ENCODE assay signal across 22 cellular contexts in the genomic region with DNA sequence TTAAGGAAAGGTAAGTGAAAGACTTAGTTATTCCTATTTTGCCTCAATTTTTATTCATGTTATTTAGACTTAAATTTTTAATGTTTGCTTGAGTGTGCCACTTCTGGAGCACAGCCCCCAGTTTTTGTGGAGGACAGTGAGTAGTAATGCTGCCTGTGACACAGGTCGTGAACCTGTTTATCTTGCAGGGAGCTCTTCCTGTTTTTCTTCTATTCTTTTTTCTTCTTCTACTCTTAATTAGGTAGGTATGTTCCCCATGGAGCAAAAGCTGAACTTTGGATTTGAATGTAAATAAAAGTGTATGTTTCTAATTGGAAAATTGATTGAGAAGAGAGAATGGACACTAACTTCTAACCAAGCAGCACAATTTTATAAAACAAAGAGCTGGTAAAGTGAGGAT. TPM values are rescaled to one million over a fixed set of nuclear protein-coding genes. Genes with fewer than 3 reads are reported as not detected.
A peak's percentile ranks its signal among the peaks of the same experiment; 100 is the strongest.
DNase-seq lines count a peak whose midpoint lies in the region; ATAC-seq and TF ChIP-seq lines count a peak whose summit lies in the region.
"Had no signal": no experiment of that assay in that cellular context is flagged by ENCODE, and none has a peak within 500 bp of the region (broad histone marks: within the 10 kb centered on the region; RNA-seq: fewer than 3 reads in every experiment).

No MANE protein-coding gene starts in this region.

- in situ Hi-C loops in IMR-90 (cut with MboI; ENCODE audit: low sequenced_read_pairs), result no loop called here

- intact Hi-C loops in IMR-90 (cut with micrococcal nuclease), result no loop called here
- intact Hi-C loops in esophagus squamous epithelium (cut with DNase I), result no loop called here

- peaks cover 30% of the 10 kb centered on the region for H3K4me1 ChIP-seq in IMR-90 (ENCODE audit: control insufficient read depth, insufficient read depth, low read length)
- peaks cover 0 to 55% (median 22%) of the 10 kb centered on the region in 3 donors for H3K4me1 ChIP-seq in esophagus squamous epithelium

- peak overlapping the region; percentile 67 for H2BK120ac ChIP-seq in IMR-90 (ENCODE audit: low read depth, low read length)

- H3K14ac ChIP-seq in IMR-90 (replicated peaks; ENCODE audit: low read depth, low read length), result 0 out of 2 replicates have a peak overlapping the region, but pooled peaks have one; percentile 22

- H3K9me1 ChIP-seq in IMR-90 (ENCODE audit: insufficient read depth, low read length), result peaks cover 13% of the 10 kb centered on the region

- no CpG with 5 or more reads among the region's 1 CpG for WGBS in IMR-90 (ENCODE audit: extremely low coverage in 2 of 2, insufficient read length in 1 of 2), 2 experiments
- 45 to 69% methylated on average over 1 of the region's 1 CpG for WGBS in esophagus squamous epithelium, 2 donors

- DNase-seq in IMR-90 (no peak), esophagus squamous epithelium (lab: John Stamatoyannopoulos, UW) (no peak), NCI-H510A (lab: John Stamatoyannopoulos, UW) (no peak), LoVo (ENCODE audit: low spot score) (no peak)
- DNase-seq: 8988T; C1 segment of cervical spinal cord; Calu3; CD4-positive, alpha-beta memory T cell; COR-L47; DMS53; DMS79 treated with DMSO at 0.1 percent for 48 hours; GF-D8; H9 had no signal

- H3K23ac ChIP-seq in IMR-90 (ENCODE audit: low read depth, low read length), result 0 out of 2 replicates have a peak overlapping the region, but pooled peaks have one; percentile 13

- no peaks in the 10 kb centered on the region for H3K9me3 Mint-ChIP-seq in nephron
- H3K9me3 Mint-ChIP-seq: GM23338, H9 had no signal

- no peak for TF ChIP-seq RAD21 in IMR-90 (IDR thresholded peaks at IDR 0.05; ENCODE audit: low read length)

- H3K56ac ChIP-seq in IMR-90 (ENCODE audit: extremely low read depth, insufficient read depth, low read length), result no peak overlapping the region

- peaks cover 40% of the 10 kb centered on the region for H3K36me3 ChIP-seq in IMR-90 (ENCODE audit: control insufficient read depth, insufficient read depth, low read length)
- peaks cover 0 to 37% (median 0%) of the 10 kb centered on the region in 3 donors for H3K36me3 ChIP-seq in esophagus squamous epithelium

- BruUV-seq in IMR-90 (replicated peaks; lab: Mats Ljungman, UMichigan), result no TSS peak

- no peak overlapping the region for H2BK15ac ChIP-seq in IMR-90 (ENCODE audit: low read depth, low read length)

- peak overlapping the region in 2 of 3 experiments; percentile 24 to 84 for H3K27ac Mint-ChIP-seq in nephron
- H3K27ac Mint-ChIP-seq: CD4-positive, alpha-beta memory T cell; GM23338; H9 had no signal

- peaks cover 46% of the 10 kb centered on the region for H3K4me1 Mint-ChIP-seq in nephron
- H3K4me1 Mint-ChIP-seq: CD4-positive, alpha-beta memory T cell had no signal

- no peak overlapping the region for H2AFZ ChIP-seq in IMR-90 (replicated peaks; ENCODE audit: low read length, poor library complexity)
- H2AFZ ChIP-seq: GM23338 had no signal

- no peak overlapping the region for H2AK5ac ChIP-seq in IMR-90 (ENCODE audit: low read depth, low read length)

- peaks cover 0 to 7% of the 10 kb centered on the region in 2 experiments; a peak in 3 of 4 replicates for H3K79me1 ChIP-seq in IMR-90 (ENCODE audit: low read depth in 1 of 2, low read length in 2 of 2)

- ATAC-seq in IMR-90 (ENCODE audit: low read depth) (no peak), HG02884 (IDR thresholded peaks at IDR 0.05; ENCODE audit: unreplicated experiment) (no peak)
- ATAC-seq: A549, GM23338, HCT116 had no signal

- no peak overlapping the region for H3K4me3 Mint-ChIP-seq in nephron
- H3K4me3 Mint-ChIP-seq: CD4-positive, alpha-beta memory T cell; GM23338; H9 had no signal

- H3K27me3 Mint-ChIP-seq in nephron (ENCODE audit: low read depth), result no peaks in the 10 kb centered on the region

- H3K4me3 ChIP-seq in IMR-90 (ENCODE audit: insufficient read depth, low read depth, low read length) (no peak overlapping the region), esophagus squamous epithelium (no peak overlapping the region)
- H3K4me3 ChIP-seq: A549, GM23338 had no signal

- dilution Hi-C loops in IMR-90 (cut with HindIII; ENCODE audit: low sequenced_read_pairs, unreplicated experiment), result no loop called here

- no peaks in the 10 kb centered on the region for H4K20me1 ChIP-seq in IMR-90 (ENCODE audit: insufficient read depth, low read length)

- H3K9ac ChIP-seq in IMR-90 (ENCODE audit: low read depth, low read length), result no peak overlapping the region; the same call in 1 of the 2 replicates

- TF ChIP-seq POLR2A in IMR-90 (IDR thresholded peaks at IDR 0.05; ENCODE audit: low read depth, low read length), result no peak
- TF ChIP-seq POLR2A in esophagus squamous epithelium (IDR thresholded peaks at IDR 0.05), result no peak

- POLR2A ChIA-PET in IMR-90 (lab: Charles Lee; ENCODE audit: unreplicated experiment), result no interaction called here

- H3K4me2 ChIP-seq in IMR-90 (ENCODE audit: low read depth, low read length), result no peak overlapping the region
- H3K4me2 ChIP-seq: A549, GM23338 had no signal

- H4K5ac ChIP-seq in IMR-90 (ENCODE audit: low read depth, low read length), result peak overlapping the region; percentile 77

- no peak overlapping the region for H2AK9ac ChIP-seq in IMR-90 (replicated peaks; ENCODE audit: low read depth, low read length, poor library complexity)

- no peaks in the 10 kb centered on the region for H3K9me3 ChIP-seq in IMR-90 (ENCODE audit: control insufficient read depth, insufficient read depth, low read length)
- H3K9me3 ChIP-seq in esophagus squamous epithelium, result no peaks in the 10 kb centered on the region
- H3K9me3 ChIP-seq: A549 had no signal

- no peak overlapping the region; the same call in 1 of the 2 replicates for H4K91ac ChIP-seq in IMR-90 (ENCODE audit: insufficient read depth, low read depth, low read length)

- CTCF ChIA-PET in IMR-90 (lab: Yijun Ruan, JAX), result interaction anchor here (1.2 kb wide), 1 partner anchor 12 kb away, joined by 3 read pairs; no protein-coding TSS in a partner anchor

- H4K8ac ChIP-seq in IMR-90 (ENCODE audit: low read depth in 2 of 2, low read length in 2 of 2), result peak overlapping the region in 1 of 2 experiments; percentile 29; a peak in 1 of 4 replicates

- H2BK5ac ChIP-seq in IMR-90 (ENCODE audit: low read depth, low read length, poor library complexity, severe bottlenecking), result no peak overlapping the region

- H3K36me3 Mint-ChIP-seq in nephron (ENCODE audit: low read depth), result peaks cover 25% of the 10 kb centered on the region
- H3K36me3 Mint-ChIP-seq: CD4-positive, alpha-beta memory T cell had no signal

- no peaks in the 10 kb centered on the region for H3K27me3 ChIP-seq in IMR-90 (ENCODE audit: control insufficient read depth, insufficient read depth, low read length)
- H3K27me3 ChIP-seq in esophagus squamous epithelium, result no peaks in the 10 kb centered on the region

- peak overlapping the region; percentile 91 for H3K18ac ChIP-seq in IMR-90 (ENCODE audit: low read depth, low read length)

- H3K27ac ChIP-seq in IMR-90 (ENCODE audit: insufficient read depth, low read length) (peak overlapping the region; percentile 71; the same call in 1 of the 2 replicates), esophagus squamous epithelium (peak overlapping the region in 3 of 4 donors; percentile 71 to 80 (median 73))
- H3K27ac ChIP-seq: A549 had no signal

- TF ChIP-seq CTCF in IMR-90 (conservative IDR thresholded peaks at IDR 0.05; ENCODE audit: low read depth, low read length) (no peak), esophagus squamous epithelium (IDR thresholded peaks at IDR 0.05) (no peak), nephron (IDR thresholded peaks at IDR 0.05; ENCODE audit: unreplicated experiment in 3 of 3) (no peak)

- H3K4ac ChIP-seq in IMR-90 (ENCODE audit: low read depth, low read length), result peak overlapping the region; percentile 68

- H2BK20ac ChIP-seq in IMR-90 (ENCODE audit: low read depth, low read length), result 0 out of 2 replicates have a peak overlapping the region, but pooled peaks have one; percentile 51

TF ChIP-seq in IMR-90, 13 proteins besides CTCF, POLR2A, EP300 and RAD21:
- no peak for TF ChIP-seq MAZ (IDR thresholded peaks at IDR 0.05; ENCODE audit: borderline replicate concordance, low read depth, low read length)
- TF ChIP-seq, protein P1, sequence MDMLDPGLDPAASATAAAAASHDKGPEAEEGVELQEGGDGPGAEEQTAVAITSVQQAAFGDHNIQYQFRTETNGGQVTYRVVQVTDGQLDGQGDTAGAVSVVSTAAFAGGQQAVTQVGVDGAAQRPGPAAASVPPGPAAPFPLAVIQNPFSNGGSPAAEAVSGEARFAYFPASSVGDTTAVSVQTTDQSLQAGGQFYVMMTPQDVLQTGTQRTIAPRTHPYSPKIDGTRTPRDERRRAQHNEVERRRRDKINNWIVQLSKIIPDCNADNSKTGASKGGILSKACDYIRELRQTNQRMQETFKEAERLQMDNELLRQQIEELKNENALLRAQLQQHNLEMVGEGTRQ (IDR thresholded peaks at IDR 0.05; ENCODE audit: low read depth, low read length), result no peak
TF ChIP-seq in IMR-90: peak in this region for 0.

RNA-seq across cellular contexts. Expression of a gene that starts 12.3 kb away (rescaled TPM):
- total RNA-seq in IMR-90 (2012; rRNA removed) (9.7 and 9.9 TPM in 2 replicates), esophagus squamous epithelium (10 to 100 TPM; 15.4 to 21.7 (median 16.6) TPM)
- 14.2 TPM in 2 replicates for polyA plus RNA-seq in IMR-90 (2012; rRNA removed)
- polyA plus RNA-seq in IMR-90 (2012; cell fraction: cytosol; rRNA removed), result 3.5 and 7.3 TPM in 2 replicates
- polyA plus RNA-seq in IMR-90 (2012; cell fraction: nucleus; rRNA removed; ENCODE audit: low replicate concordance), result 3.2 and 12.1 TPM in 2 replicates
- total RNA-seq: CD4-positive, alpha-beta memory T cell had no signal
- polyA plus RNA-seq: CD4-positive, alpha-beta memory T cell had no signal

RNA-seq across cellular contexts. Expression of a gene that starts 21.9 kb away (rescaled TPM):
- not detected in 2 replicates for total RNA-seq in IMR-90 (2012; rRNA removed)
- polyA plus RNA-seq in IMR-90 (2012; rRNA removed), result not detected in 2 replicates
- not detected in 2 replicates for polyA plus RNA-seq in IMR-90 (2012; cell fraction: cytosol; rRNA removed)
- not detected in 2 replicates for polyA plus RNA-seq in IMR-90 (2012; cell fraction: nucleus; rRNA removed; ENCODE audit: low replicate concordance)
- total RNA-seq in esophagus squamous epithelium, result not detected
- total RNA-seq: Calu3; CD4-positive, alpha-beta memory T cell; Daoy; G401; H4 had no signal
- polyA plus RNA-seq: A549; BJ; CD4-positive, alpha-beta memory T cell had no signal
